7 cellular contexts compared by ENCODE assay signal in genomic region chr16:68526782-68527145, GRCh38.
"Had no signal": no experiment of that assay in that cellular context is flagged by ENCODE, and none has a peak within 500 bp of the region (broad histone marks: within the 10 kb centered on the region; RNA-seq: fewer than 3 reads in every experiment).

No MANE protein-coding gene starts in this region.

- H2AFZ ChIP-seq: GM23248 had no signal

- H3K27ac ChIP-seq: GM23248 had no signal

- FAIRE-seq: H1, H54, HTR-8/SVneo had no signal

- DNase-seq: GM23248, H9, HCEC 1CT, KG1 had no signal

- H3K4me3 ChIP-seq: GM23248 had no signal

- H3K9ac ChIP-seq: GM23248 had no signal
